18 cellular contexts compared by ENCODE assay signal in the genomic region with DNA sequence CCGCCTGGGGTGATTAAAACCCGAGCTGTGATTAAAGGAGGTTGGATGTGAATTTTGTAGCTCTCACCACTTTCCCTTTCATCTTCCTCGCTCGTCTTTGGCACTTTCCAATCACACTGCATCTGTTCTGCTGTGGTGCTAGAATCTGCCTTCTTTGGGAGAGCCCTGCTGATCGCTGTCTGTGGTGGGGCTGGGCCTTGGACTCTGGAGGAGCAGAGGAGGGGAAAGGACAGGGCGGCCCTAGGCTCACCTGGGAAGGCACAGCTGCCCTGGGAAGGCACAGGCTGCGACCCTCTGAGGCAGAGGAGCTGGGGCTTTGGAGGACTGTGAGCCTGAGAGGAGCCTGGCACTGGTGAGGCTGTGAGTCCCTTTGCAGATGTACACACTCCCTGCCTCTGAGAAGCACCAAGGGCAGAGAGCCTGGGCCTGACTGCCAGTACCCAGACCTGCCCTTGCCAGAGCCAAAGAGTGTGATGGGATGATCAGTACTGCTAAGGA.
DNase-seq lines count a peak whose midpoint lies in the region; ATAC-seq and TF ChIP-seq lines count a peak whose summit lies in the region.
"Had no signal": no experiment of that assay in that cellular context is flagged by ENCODE, and none has a peak within 500 bp of the region (broad histone marks: within the 10 kb centered on the region; RNA-seq: fewer than 3 reads in every experiment).

No MANE protein-coding gene starts in this region.

- H3K36me3 ChIP-seq in sigmoid colon: no peaks in the 10 kb centered on the region
- H3K36me3 ChIP-seq: BLaER1 had no signal

- H3K4me3 ChIP-seq in sigmoid colon: no peak overlapping the region
- H3K4me3 ChIP-seq: BLaER1, GM12878 had no signal

- H3K27ac ChIP-seq in sigmoid colon: no peak overlapping the region
- H3K27ac ChIP-seq: BLaER1 had no signal

- H3K9me3 ChIP-seq in sigmoid colon: no peaks in the 10 kb centered on the region
- H3K9me3 ChIP-seq: BLaER1 had no signal

- WGBS in sigmoid colon, 2 donors: 71 to 78% methylated on average over 7 of the region's 7 CpGs

- no peak for ATAC-seq in left lobe of liver
- no peak for ATAC-seq in GM18867 (IDR thresholded peaks at IDR 0.05; ENCODE audit: unreplicated experiment)
- ATAC-seq: GM12878 had no signal

- no peaks in the 10 kb centered on the region for H3K4me1 ChIP-seq in sigmoid colon

- peak; percentile 47 for DNase-seq in activated effector memory CD4-positive, alpha-beta T cell treated with anti-CD3 and anti-CD28 coated beads, Interleukin-2, amount 50 U/mL, for 16 hours
- DNase-seq in activated effector memory CD4-positive, alpha-beta T cell treated with Interleukin-2 at 50 U/mL for 16 hours: no peak
- peak; percentile 4 for DNase-seq in D341Med (ENCODE audit: low spot score)
- DNase-seq in left lobe of liver (ENCODE audit: low spot score): peak; percentile 7
- DNase-seq in sigmoid colon: peak; percentile 30
- DNase-seq in EL: no peak
- no peak for DNase-seq in foreskin melanocyte
- DNase-seq: CD8-positive, alpha-beta memory T cell; DMS79 treated with DMSO at 0.1 percent for 48 hours; GOT3; NCI-H1930; NCI-H2171; NCI-H446 treated with DMSO at 0.1 percent for 48 hours; NK-92 treated with Interleukin-12 subunit alpha and Interleukin-12 subunit beta, amount 100 ng/mL, for 24 hours; OCI-M1 had no signal

- TF ChIP-seq CTCF in sigmoid colon (IDR thresholded peaks at IDR 0.05): no peak

- TF ChIP-seq POLR2A in sigmoid colon (IDR thresholded peaks at IDR 0.05): no peak

- intact Hi-C loops in sigmoid colon (cut with DNase I): no loop called here

- no peaks in the 10 kb centered on the region for H3K27me3 ChIP-seq in sigmoid colon
- H3K27me3 ChIP-seq: BLaER1 had no signal

- TF ChIP-seq EP300 in sigmoid colon (IDR thresholded peaks at IDR 0.05): no peak

Comparison
In these comparisons a context has a peak if more than half of its experiments do, and no peak if none do; other contexts are left out.
1. DNase-seq: peak in activated effector memory CD4-positive, alpha-beta T cell treated with anti-CD3 and anti-CD28 coated beads, Interleukin-2, amount 50 U/mL, for 16 hours (single experiment), D341Med (single experiment), left lobe of liver (single experiment) and sigmoid colon (single experiment); none in activated effector memory CD4-positive, alpha-beta T cell treated with Interleukin-2 at 50 U/mL for 16 hours (single experiment), EL (single experiment) and foreskin melanocyte (single experiment).